ENCODE assay signal across 8 cellular contexts in the genomic region with DNA sequence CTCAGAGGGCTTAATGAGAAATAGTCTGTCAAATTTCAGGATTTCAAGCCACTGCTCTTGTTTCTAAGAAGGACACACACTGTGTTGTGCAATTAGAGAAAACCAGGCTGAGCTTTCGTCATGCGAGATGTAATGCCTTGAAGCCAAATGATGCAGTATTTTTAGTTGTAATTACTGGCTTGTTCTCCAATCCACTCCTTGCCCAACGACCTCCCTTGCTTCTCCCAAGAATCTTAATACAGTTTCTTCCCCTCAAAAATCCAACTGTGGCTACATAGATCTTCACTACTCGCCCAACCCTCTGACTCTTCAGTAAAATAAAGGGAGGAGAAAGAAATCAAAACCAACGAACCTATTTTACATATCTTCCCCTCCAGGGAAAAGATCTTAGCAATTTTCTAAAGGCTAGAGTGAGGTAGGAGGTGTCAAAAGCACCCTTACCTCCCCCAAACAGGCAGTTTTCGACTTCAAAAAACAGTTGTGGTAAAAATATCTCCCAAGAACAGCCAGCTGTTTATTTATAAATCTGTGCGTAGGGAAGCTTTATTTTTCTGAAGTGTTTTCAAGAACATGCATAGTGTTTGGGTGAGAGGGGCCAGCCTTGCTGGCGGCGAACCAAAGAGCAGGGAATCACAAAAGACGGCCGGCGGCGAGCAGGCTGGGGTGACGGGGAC.
DNase-seq lines count a peak whose midpoint lies in the region; ATAC-seq and TF ChIP-seq lines count a peak whose summit lies in the region.

No MANE protein-coding gene starts in this region.

- CTCF ChIA-PET in PC-3 (lab: Charles Lee): no interaction called here

- no peaks in the 10 kb centered on the region for H3F3A ChIP-seq in PC-3 (ENCODE audit: low read length, unreplicated experiment)

- BruUV-seq in PC-3 (replicated peaks; lab: Mats Ljungman, UMichigan): no TSS peak

- POLR2A ChIA-PET in PC-3 (lab: Charles Lee; ENCODE audit: unreplicated experiment): no interaction called here
- POLR2A ChIA-PET in naive thymus-derived CD8-positive, alpha-beta T cell (lab: Charles Lee): interaction anchor here (1.1 kb wide), 1 partner anchor 11 kb away, joined by 4 read pairs; no protein-coding TSS in a partner anchor

- intact Hi-C loops in PC-3 (cut with micrococcal nuclease): loop anchor here (2.0 to 10.0 kb wide), 5 partner anchors 170 to 690 kb away; a partner anchor contains a TSS

- H3K27ac ChIP-seq in PC-3 (ENCODE audit: low read length): no peak overlapping the region
- H3K27ac ChIP-seq in esophagus (ENCODE audit: low read depth in 2 of 2, low read length in 1 of 2): peak overlapping the region; percentile 36 to 54

- H3K4me1 ChIP-seq in PC-3 (ENCODE audit: insufficient read depth, low read length) (peaks cover 3% of the 10 kb centered on the region; the same call in 1 of the 2 replicates), esophagus (ENCODE audit: control insufficient read depth in 2 of 2, insufficient read depth in 2 of 2, low read length in 1 of 2) (no peaks in the 10 kb centered on the region)

- peaks cover 6 to 23% (median 18%) of the 10 kb centered on the region in 4 donors for H3K4me1 Mint-ChIP-seq in naive thymus-derived CD8-positive, alpha-beta T cell

- no peak for TF ChIP-seq CTCF in PC-3 (conservative IDR thresholded peaks at IDR 0.05; ENCODE audit: low read depth, low read length)

- DNase-seq in H4 (ENCODE audit: low spot score): peak; percentile 15
- no peak for DNase-seq in PC-3
- peak in 1 of 10 donors; percentile 7 for DNase-seq in naive thymus-derived CD8-positive, alpha-beta T cell

- H3K36me3 ChIP-seq in PC-3 (ENCODE audit: low read depth, low read length) (no peaks in the 10 kb centered on the region), esophagus (ENCODE audit: control insufficient read depth in 2 of 2, insufficient read depth in 2 of 2, low read length in 1 of 2) (peaks cover 0 to 3% of the 10 kb centered on the region in 2 donors)

- peak overlapping the region; percentile 71 for H2AFZ ChIP-seq in PC-3 (ENCODE audit: low read length)

- H3K36me3 Mint-ChIP-seq in naive thymus-derived CD8-positive, alpha-beta T cell: peaks cover 0 to 4% (median 2%) of the 10 kb centered on the region in 3 donors

- peak overlapping the region; percentile 83 for H3K4me2 ChIP-seq in PC-3 (ENCODE audit: low read length)

- H3K4me3 Mint-ChIP-seq in naive thymus-derived CD8-positive, alpha-beta T cell: peak overlapping the region; percentile 61 to 85 (median 79)

- no peak overlapping the region for H3K9ac ChIP-seq in PC-3 (ENCODE audit: low read length)

- H3K27ac Mint-ChIP-seq in naive thymus-derived CD8-positive, alpha-beta T cell: peak overlapping the region in 1 of 10 donors; percentile 11

- no peaks in the 10 kb centered on the region for H3K9me3 Mint-ChIP-seq in naive thymus-derived CD8-positive, alpha-beta T cell

- H3K9me2 ChIP-seq in PC-3 (replicated peaks; ENCODE audit: low read length): no peaks in the 10 kb centered on the region

- 8 to 10% methylated on average over 14 of the region's 14 CpGs for WGBS in esophagus, 2 donors

- H3K27me3 ChIP-seq in PC-3 (ENCODE audit: low read length) (no peaks in the 10 kb centered on the region), esophagus (ENCODE audit: control insufficient read depth in 1 of 2, insufficient read depth in 2 of 2, low read length in 2 of 2) (no peaks in the 10 kb centered on the region)

- H4K20me1 ChIP-seq in PC-3 (ENCODE audit: low read length): no peaks in the 10 kb centered on the region

- H3K79me2 ChIP-seq in PC-3 (ENCODE audit: low read length): no peaks in the 10 kb centered on the region

- ATAC-seq in PC-3 (no peak), GM19452 (IDR thresholded peaks at IDR 0.05; ENCODE audit: unreplicated experiment) (no peak), GM21360 (IDR thresholded peaks at IDR 0.05; ENCODE audit: unreplicated experiment) (no peak), HG03196 (IDR thresholded peaks at IDR 0.05; ENCODE audit: unreplicated experiment) (no peak), HG03159 (IDR thresholded peaks at IDR 0.05; ENCODE audit: unreplicated experiment) (no peak)
- ATAC-seq in naive thymus-derived CD8-positive, alpha-beta T cell: peak in 1 of 2 donors; percentile 10

- H3K9me3 ChIP-seq in PC-3 (ENCODE audit: low read length) (no peaks in the 10 kb centered on the region), esophagus (ENCODE audit: control insufficient read depth in 2 of 2, insufficient read depth in 1 of 2, low read depth in 1 of 2, low read length in 1 of 2) (no peaks in the 10 kb centered on the region)

- peak overlapping the region; percentile 60 for H3K4me3 ChIP-seq in PC-3 (ENCODE audit: low read length)
- peak overlapping the region; percentile 26 to 45 for H3K4me3 ChIP-seq in esophagus (ENCODE audit: low read depth in 1 of 2, low read length in 2 of 2)

- peaks cover 14 to 36% (median 22%) of the 10 kb centered on the region in 5 donors for H3K27me3 Mint-ChIP-seq in naive thymus-derived CD8-positive, alpha-beta T cell
